Comparison of ENCODE assay signal across 9 cellular contexts in genomic region chr19:15285896-15286591, GRCh38. TPM values are rescaled to one million over a fixed set of nuclear protein-coding genes. Genes with fewer than 3 reads are reported as not detected.
DNase-seq lines count a peak whose midpoint lies in the region; ATAC-seq and TF ChIP-seq lines count a peak whose summit lies in the region.
"Had no signal": no experiment of that assay in that cellular context is flagged by ENCODE, and none has a peak within 500 bp of the region (broad histone marks: within the 10 kb centered on the region; RNA-seq: fewer than 3 reads in every experiment).

No MANE protein-coding gene starts in this region.

- H3K27me3 Mint-ChIP-seq in CD8-positive, alpha-beta memory T cell: no peaks in the 10 kb centered on the region
- H3K27me3 Mint-ChIP-seq in memory B cell: no peaks in the 10 kb centered on the region

- H3K27ac Mint-ChIP-seq in CD8-positive, alpha-beta memory T cell: peak overlapping the region in 7 of 8 donors; percentile 48 to 87 (median 59)
- H3K27ac Mint-ChIP-seq in memory B cell: peak overlapping the region; percentile 59

- ATAC-seq in memory B cell (ENCODE audit: low read depth): peak; percentile 86
- ATAC-seq in GM19397 (IDR thresholded peaks at IDR 0.05; ENCODE audit: unreplicated experiment): no peak

- H3K4me3 Mint-ChIP-seq in CD8-positive, alpha-beta memory T cell: peak overlapping the region in 6 of 7 donors; percentile 23 to 69 (median 60)
- peak overlapping the region; percentile 73 for H3K4me3 Mint-ChIP-seq in memory B cell

- peaks cover 0 to 2% (median 0%) of the 10 kb centered on the region in 3 donors for H3K36me3 Mint-ChIP-seq in CD8-positive, alpha-beta memory T cell
- H3K36me3 Mint-ChIP-seq in memory B cell: no peaks in the 10 kb centered on the region

- CTCF ChIA-PET in CD8-positive, alpha-beta memory T cell (lab: Charles Lee): no interaction called here

- TF ChIP-seq CTCF in GM20000 (IDR thresholded peaks at IDR 0.05; ENCODE audit: extremely low read depth, missing control alignments): no peak

- POLR2A ChIA-PET in CD8-positive, alpha-beta memory T cell (lab: Charles Lee): no interaction called here

- H3K9me3 ChIP-seq in CD8-positive, alpha-beta memory T cell (ENCODE audit: low read length): no peaks in the 10 kb centered on the region

- H3K4me3 ChIP-seq in CD8-positive, alpha-beta memory T cell (ENCODE audit: low read length): no peak overlapping the region

- H3K9me3 Mint-ChIP-seq in CD8-positive, alpha-beta memory T cell: no peaks in the 10 kb centered on the region
- no peaks in the 10 kb centered on the region for H3K9me3 Mint-ChIP-seq in memory B cell

- no peaks in the 10 kb centered on the region for H3K27me3 ChIP-seq in CD8-positive, alpha-beta memory T cell (ENCODE audit: insufficient read depth, low read length, poor library complexity, severe bottlenecking)

- no peaks in the 10 kb centered on the region for H3K36me3 ChIP-seq in CD8-positive, alpha-beta memory T cell (ENCODE audit: insufficient read depth, low read length)

- DNase-seq in CD8-positive, alpha-beta memory T cell: no peak
- DNase-seq in GM20000 (ENCODE audit: low spot score) (peak; percentile 75), NOMO-1 treated with DMSO at 0.1 percent for 48 hours (lab: John Stamatoyannopoulos, UW; ENCODE audit: unreplicated experiment) (peak; percentile 93), memory B cell (ENCODE audit: low spot score in 2 of 2) (peak; percentile 35 to 69), OCI-M2 (lab: John Stamatoyannopoulos, UW; ENCODE audit: unreplicated experiment) (no peak), GOT3 (lab: John Stamatoyannopoulos, UW) (no peak)
- DNase-seq in stimulated activated CD8-positive, alpha-beta memory T cell treated with anti-CD3 and anti-CD28 coated beads, Interleukin-4, amount 100 ng/mL, for 48 hours: no peak
- DNase-seq: DMS53 had no signal

- peaks cover 96% of the 10 kb centered on the region for H3K4me1 ChIP-seq in CD8-positive, alpha-beta memory T cell (ENCODE audit: insufficient read depth, low read length)

- H3K27ac ChIP-seq in CD8-positive, alpha-beta memory T cell (ENCODE audit: low read depth, low read length): no peak overlapping the region

- peaks cover 95 to 100% (median 100%) of the 10 kb centered on the region in 3 donors for H3K4me1 Mint-ChIP-seq in CD8-positive, alpha-beta memory T cell
- H3K4me1 Mint-ChIP-seq in memory B cell: peaks cover 81% of the 10 kb centered on the region

RNA-seq across cellular contexts. Expression of gene BRD4, which starts 46.3 kb away (rescaled TPM):
- 100 to 1,000 TPM; 101 to 109 TPM for total RNA-seq in CD8-positive, alpha-beta memory T cell
- polyA plus RNA-seq in CD8-positive, alpha-beta memory T cell: 35.3 TPM

RNA-seq across cellular contexts. Expression of gene EPHX3, which starts 53.8 kb away (rescaled TPM):
- total RNA-seq in CD8-positive, alpha-beta memory T cell: not detected
- not detected for polyA plus RNA-seq in CD8-positive, alpha-beta memory T cell

Comparison
In these comparisons a context has a peak if more than half of its experiments do, and no peak if none do; other contexts are left out.
1. DNase-seq: peak in GM20000 (single experiment), NOMO-1 treated with DMSO at 0.1 percent for 48 hours (single experiment) and memory B cell (2 of 2); none in CD8-positive, alpha-beta memory T cell (0 of 5), OCI-M2 (single experiment), stimulated activated CD8-positive, alpha-beta memory T cell treated with anti-CD3 and anti-CD28 coated beads, Interleukin-4, amount 100 ng/mL, for 48 hours (single experiment) and GOT3 (single experiment).